8 cellular contexts compared by ENCODE assay signal in genomic region chr17:28727727-28728363, GRCh38. TPM values are rescaled to one million over a fixed set of nuclear protein-coding genes. Genes with fewer than 3 reads are reported as not detected.
DNase-seq lines count a peak whose midpoint lies in the region; ATAC-seq and TF ChIP-seq lines count a peak whose summit lies in the region.

No MANE protein-coding gene starts in this region.

- no peaks in the 10 kb centered on the region for H3K27me3 ChIP-seq in GM23338 (ENCODE audit: insufficient read depth)
- H3K27me3 ChIP-seq in MG63 = no peaks in the 10 kb centered on the region

- DNase-seq in GM23338 (ENCODE audit: low spot score) = peak; percentile 97
- peak; percentile 59 for DNase-seq in MG63
- DNase-seq in astrocyte of the hippocampus (ENCODE audit: low read depth, low spot score) = peak; percentile 73
- DNase-seq in kidney glomerular epithelial cell (lab: John Stamatoyannopoulos, UW) = peak; percentile 50
- peak; percentile 80 to 83 for DNase-seq in stimulated activated CD4-positive, alpha-beta T cell treated with anti-CD3 and anti-CD28 coated beads, Interleukin-2, amount 100 ng/mL, for 48 hours
- no peak for DNase-seq in putamen (ENCODE audit: low spot score)

- H3K36me3 ChIP-seq in GM23338 (ENCODE audit: insufficient read depth) (peaks cover 15% of the 10 kb centered on the region), MG63 (peaks cover 26% of the 10 kb centered on the region)

- H3K4me3 ChIP-seq in GM23338 (peak overlapping the region; percentile 98), MG63 (peak overlapping the region; percentile 69)

- peak overlapping the region; percentile 99 for H3K27ac Mint-ChIP-seq in GM23338
- peak overlapping the region; percentile 97 for H3K27ac Mint-ChIP-seq in T-helper 1 cell treated with Interleukin-12 subunit alpha and Interleukin-12 subunit beta and Interleukin-4 antibody, amounts not matched to agents 30 μg/mL and 1 μg/mL, for 36 hours

- no peaks in the 10 kb centered on the region for H3K9me3 ChIP-seq in MG63

- H3K4me3 Mint-ChIP-seq in GM23338 = peak overlapping the region; percentile 94
- peak overlapping the region; percentile 91 for H3K4me3 Mint-ChIP-seq in T-helper 1 cell treated with Interleukin-12 subunit alpha and Interleukin-12 subunit beta and Interleukin-4 antibody, amounts not matched to agents 30 μg/mL and 1 μg/mL, for 36 hours

- H3K4me1 Mint-ChIP-seq in GM23338 = peaks cover 29% of the 10 kb centered on the region
- peaks cover 42% of the 10 kb centered on the region for H3K4me1 Mint-ChIP-seq in T-helper 1 cell treated with Interleukin-12 subunit alpha and Interleukin-12 subunit beta and Interleukin-4 antibody, amounts not matched to agents 30 μg/mL and 1 μg/mL, for 36 hours (ENCODE audit: low read depth)

- peak; percentile 40 for TF ChIP-seq POLR2A in GM10847 (IDR thresholded peaks at IDR 0.05; ENCODE audit: extremely low read depth, insufficient read length)

- no peaks in the 10 kb centered on the region for H3K9me2 ChIP-seq in GM23338 (ENCODE audit: insufficient read depth)

- H3K9me3 Mint-ChIP-seq in GM23338 = peaks cover 3% of the 10 kb centered on the region; the same call in 2 of the 3 replicates
- no peaks in the 10 kb centered on the region for H3K9me3 Mint-ChIP-seq in T-helper 1 cell treated with Interleukin-12 subunit alpha and Interleukin-12 subunit beta and Interleukin-4 antibody, amounts not matched to agents 30 μg/mL and 1 μg/mL, for 36 hours

- peaks cover 43% of the 10 kb centered on the region for H3F3A ChIP-seq in GM23338 (replicated peaks; ENCODE audit: low read depth)

- ATAC-seq in GM23338 = peak; percentile 27

- peaks cover 26% of the 10 kb centered on the region for H3K36me3 Mint-ChIP-seq in GM23338 (ENCODE audit: low read depth)
- peaks cover 19% of the 10 kb centered on the region for H3K36me3 Mint-ChIP-seq in T-helper 1 cell treated with Interleukin-12 subunit alpha and Interleukin-12 subunit beta and Interleukin-4 antibody, amounts not matched to agents 30 μg/mL and 1 μg/mL, for 36 hours (ENCODE audit: low read depth)

- peak overlapping the region; percentile 90 for H3K4me2 ChIP-seq in GM23338

- TF ChIP-seq CTCF in GM23338 (conservative IDR thresholded peaks at IDR 0.05; ENCODE audit: low read depth in 2 of 2) = peak; percentile 9 to 46; a peak in 1 of 4 replicates

- peak overlapping the region; percentile 33; the same call in 1 of the 2 replicates for H2AFZ ChIP-seq in GM23338

- H3K27me3 Mint-ChIP-seq in GM23338 (ENCODE audit: insufficient read depth, low read depth, poor library complexity) = peaks cover 33% of the 10 kb centered on the region
- H3K27me3 Mint-ChIP-seq in T-helper 1 cell treated with Interleukin-12 subunit alpha and Interleukin-12 subunit beta and Interleukin-4 antibody, amounts not matched to agents 30 μg/mL and 1 μg/mL, for 36 hours (ENCODE audit: low read depth) = no peaks in the 10 kb centered on the region

- H4K20me1 ChIP-seq in GM23338 (replicated peaks; ENCODE audit: insufficient read depth) = peaks cover 10% of the 10 kb centered on the region

- H3K79me2 ChIP-seq in GM23338 (replicated peaks; ENCODE audit: insufficient read depth) = peaks cover 6% of the 10 kb centered on the region

- peak overlapping the region; percentile 99 for H3K27ac ChIP-seq in GM23338 (ENCODE audit: low read depth)

- H3K4me1 ChIP-seq in GM23338 (ENCODE audit: insufficient read depth) = peaks cover 19% of the 10 kb centered on the region

TF ChIP-seq in GM23338, 12 proteins besides CTCF, POLR2A, EP300 and RAD21 (continues in another document):
- TF ChIP-seq ZNF331 (CRISPR knock-in tag; IDR thresholded peaks at IDR 0.05; ENCODE audit: low read depth) (no peak), CREB1 (CRISPR knock-in tag; IDR thresholded peaks at IDR 0.05; ENCODE audit: low read depth) (peak; percentile 46), JUNB (IDR thresholded peaks at IDR 0.05; ENCODE audit: unreplicated experiment) (no peak), STAT1 (IDR thresholded peaks at IDR 0.05; ENCODE audit: unreplicated experiment) (no peak), ZNF462 (CRISPR knock-in tag; IDR thresholded peaks at IDR 0.05) (no peak), NANOG (IDR thresholded peaks at IDR 0.05; ENCODE audit: borderline replicate concordance) (no peak), EZH2phosphoT487 (IDR thresholded peaks at IDR 0.05; ENCODE audit: unreplicated experiment) (no peak)

RNA-seq across cellular contexts. Expression of gene NEK8, which starts 0.7 kb away (rescaled TPM):
- total RNA-seq in GM23338 (2014; rRNA removed; shearing (Covaris generic)) = 13.2 and 14.9 TPM in 2 replicates
- polyA plus RNA-seq in GM23338 (2016; fragmentation: Nextera tagmentation; extraction: Ambion mirVana) = 8.9 and 10.0 TPM in 2 replicates
- total RNA-seq in MG63 (2014; rRNA removed; shearing (Covaris generic); ENCODE audit: low replicate concordance) = 0.69 and 4.0 TPM in 2 replicates

RNA-seq across cellular contexts. Expression of gene TLCD1, which starts 1.8 kb away (rescaled TPM):
- 16.9 and 26.5 TPM in 2 replicates for total RNA-seq in GM23338 (2014; rRNA removed; shearing (Covaris generic))
- polyA plus RNA-seq in GM23338 (2016; fragmentation: Nextera tagmentation; extraction: Ambion mirVana) = 47.0 and 47.7 TPM in 2 replicates
- 6.7 and 26.1 TPM in 2 replicates for total RNA-seq in MG63 (2014; rRNA removed; shearing (Covaris generic); ENCODE audit: low replicate concordance)

RNA-seq across cellular contexts. Expression of gene RPL23A, which starts 8.1 kb away (rescaled TPM):
- total RNA-seq in GM23338 (2014; rRNA removed; shearing (Covaris generic)) = 592 and 656 TPM in 2 replicates
- polyA plus RNA-seq in GM23338 (2016; fragmentation: Nextera tagmentation; extraction: Ambion mirVana) = 1,994 and 2,198 TPM in 2 replicates
- 768 and 1,491 TPM in 2 replicates for total RNA-seq in MG63 (2014; rRNA removed; shearing (Covaris generic); ENCODE audit: low replicate concordance)

RNA-seq across cellular contexts. Expression of gene RAB34, which starts 10.2 kb away (rescaled TPM):
- total RNA-seq in GM23338 (2014; rRNA removed; shearing (Covaris generic)) = 381 and 394 TPM in 2 replicates
- 174 and 184 TPM in 2 replicates for polyA plus RNA-seq in GM23338 (2016; fragmentation: Nextera tagmentation; extraction: Ambion mirVana)
- total RNA-seq in MG63 (2014; rRNA removed; shearing (Covaris generic); ENCODE audit: low replicate concordance) = 445 and 645 TPM in 2 replicates

RNA-seq across cellular contexts. Expression of gene TRAF4, which starts 16.0 kb away (rescaled TPM):
- 117 and 152 TPM in 2 replicates for total RNA-seq in GM23338 (2014; rRNA removed; shearing (Covaris generic))
- polyA plus RNA-seq in GM23338 (2016; fragmentation: Nextera tagmentation; extraction: Ambion mirVana) = 59.0 and 63.5 TPM in 2 replicates
- 26.1 and 115 TPM in 2 replicates for total RNA-seq in MG63 (2014; rRNA removed; shearing (Covaris generic); ENCODE audit: low replicate concordance)
